ENCODE assay signal across 17 cellular contexts in genomic region chr4:182862921-182863320, GRCh38. TPM values are rescaled to one million over a fixed set of nuclear protein-coding genes. Genes with fewer than 3 reads are reported as not detected.
DNase-seq lines count a peak whose midpoint lies in the region; TF ChIP-seq lines count a peak whose summit lies in the region.
"Had no signal": no experiment of that assay in that cellular context is flagged by ENCODE, and none has a peak within 500 bp of the region (broad histone marks: within the 10 kb centered on the region; RNA-seq: fewer than 3 reads in every experiment).

No MANE protein-coding gene starts in this region.

- H3K27me3 ChIP-seq in neuronal stem cell (ENCODE audit: control insufficient read depth in 3 of 3, insufficient read depth in 3 of 3, low read depth in 1 of 3, low read length in 3 of 3) (no peaks in the 10 kb centered on the region), Peyer's patch (no peaks in the 10 kb centered on the region)
- H3K27me3 ChIP-seq: gastroesophageal sphincter, neutrophil had no signal

- no peak overlapping the region for H2BK5ac ChIP-seq in neuronal stem cell (ENCODE audit: low read length)

- peak overlapping the region; percentile 1 for H3K18ac ChIP-seq in neuronal stem cell (ENCODE audit: low read length)

- no peaks in the 10 kb centered on the region for H3K27me3 Mint-ChIP-seq in chondrocyte (ENCODE audit: low read depth)

- no peak overlapping the region for H4K8ac ChIP-seq in neuronal stem cell (ENCODE audit: low read depth, low read length)

- H2BK12ac ChIP-seq in neuronal stem cell (ENCODE audit: low read length) = no peak overlapping the region

- no peak overlapping the region for H3K4ac ChIP-seq in neuronal stem cell (ENCODE audit: low read length)

- H3K27ac Mint-ChIP-seq in chondrocyte (ENCODE audit: unreplicated experiment) = no peak overlapping the region

- peak overlapping the region in 1 of 2 donors; percentile 37 for H3K4me3 ChIP-seq in neuronal stem cell (ENCODE audit: low read length in 2 of 2)
- H3K4me3 ChIP-seq in Peyer's patch = no peak overlapping the region
- H3K4me3 ChIP-seq: gastroesophageal sphincter, GM12878 had no signal

- TF ChIP-seq CTCF in chondrocyte (IDR thresholded peaks at IDR 0.05) = no peak
- TF ChIP-seq CTCF in GM10266 (IDR thresholded peaks at IDR 0.05; ENCODE audit: control insufficient read depth, insufficient read depth, low read depth, missing control alignments) = no peak
- TF ChIP-seq CTCF in RWPE1 (conservative IDR thresholded peaks at IDR 0.05; ENCODE audit: low read depth) = no peak
- TF ChIP-seq CTCF in Peyer's patch (IDR thresholded peaks at IDR 0.05) = no peak

- H2AK5ac ChIP-seq in neuronal stem cell (ENCODE audit: low read depth, low read length) = peak overlapping the region; percentile 88

- no peak overlapping the region for H2BK120ac ChIP-seq in neuronal stem cell (ENCODE audit: low read depth, low read length)

- no peak overlapping the region for H2BK15ac ChIP-seq in neuronal stem cell (ENCODE audit: low read length)

- H3K27ac ChIP-seq in neuronal stem cell (replicated peaks; ENCODE audit: low read length) (no peak overlapping the region), RWPE1 (no peak overlapping the region), Peyer's patch (no peak overlapping the region)
- H3K27ac ChIP-seq: gastroesophageal sphincter, neutrophil had no signal

- POLR2A ChIA-PET in RWPE1 (lab: Yijun Ruan, JAX; ENCODE audit: low non-redundant PET) = no interaction called here

- no peak overlapping the region for H3K23ac ChIP-seq in neuronal stem cell (ENCODE audit: low read depth, low read length, poor library complexity)

- H3K9me3 Mint-ChIP-seq in chondrocyte (ENCODE audit: low read depth) = peaks cover 6% of the 10 kb centered on the region

- H3K4me1 ChIP-seq in neuronal stem cell (ENCODE audit: control insufficient read depth in 2 of 2, insufficient read depth in 1 of 2, low read depth in 1 of 2, low read length in 2 of 2) = peaks cover 6 to 13% of the 10 kb centered on the region in 2 donors
- H3K4me1 ChIP-seq in Peyer's patch = no peaks in the 10 kb centered on the region
- H3K4me1 ChIP-seq: gastroesophageal sphincter had no signal

- no peaks in the 10 kb centered on the region for H3K36me3 Mint-ChIP-seq in chondrocyte (ENCODE audit: low read depth)

- no peaks in the 10 kb centered on the region for H3K36me3 ChIP-seq in neuronal stem cell (replicated peaks in 1 of 2; ENCODE audit: control insufficient read depth in 2 of 2, insufficient read depth in 2 of 2, low read length in 2 of 2)
- H3K36me3 ChIP-seq in Peyer's patch = no peaks in the 10 kb centered on the region
- H3K36me3 ChIP-seq: gastroesophageal sphincter, neutrophil had no signal

- H3K4me1 Mint-ChIP-seq in chondrocyte (ENCODE audit: low read depth) = peaks cover 22% of the 10 kb centered on the region

- H3K14ac ChIP-seq in neuronal stem cell (ENCODE audit: low read length) = no peak overlapping the region

- H3K79me1 ChIP-seq in neuronal stem cell (ENCODE audit: low read depth, low read length) = no peaks in the 10 kb centered on the region

- TF ChIP-seq POLR2A in Peyer's patch (IDR thresholded peaks at IDR 0.05) = no peak

- H3K4me3 Mint-ChIP-seq in chondrocyte (ENCODE audit: unreplicated experiment) = no peak overlapping the region

- DNase-seq in DMS79 treated with DMSO at 0.1 percent for 48 hours (lab: John Stamatoyannopoulos, UW) = peak; percentile 68
- DNase-seq in NCI-H2107 treated with DMSO at 0.1 percent for 48 hours (lab: John Stamatoyannopoulos, UW; ENCODE audit: unreplicated experiment) = peak; percentile 66
- peak; percentile 59 for DNase-seq in chondrocyte (ENCODE audit: low spot score)
- DNase-seq in neuronal stem cell (ENCODE audit: low spot score) = no peak
- DNase-seq in GM10266 (ENCODE audit: extremely low spot score) = no peak
- DNase-seq in RWPE1 (ENCODE audit: low spot score) = no peak
- DNase-seq in mesenteric fat pad (ENCODE audit: low spot score) = no peak
- no peak for DNase-seq in Peyer's patch
- DNase-seq: activated CD4-positive, alpha-beta T cell treated with anti-CD3 and anti-CD28 coated beads for 48 hours; activated T-cell treated with anti-CD3 and anti-CD28 coated beads, Interleukin-2, amount 50 U/mL, for 48 hours; DND-41; kidney glomerular epithelial cell; PC-3; T-helper 1 cell had no signal

- no peak overlapping the region for H2AFZ ChIP-seq in neuronal stem cell (ENCODE audit: low read length)

- no CpG with 5 or more reads among the region's 12 CpGs for WGBS in neuronal stem cell (ENCODE audit: extremely low coverage in 2 of 2, insufficient read length in 2 of 2, insufficient replicate concordance in 1 of 2), 2 donors

- H4K91ac ChIP-seq in neuronal stem cell (ENCODE audit: low read depth, low read length, poor library complexity) = no peak overlapping the region

- CTCF ChIA-PET in RWPE1 (lab: Yijun Ruan, JAX) = no interaction called here

- H3K9me3 ChIP-seq in neuronal stem cell (replicated peaks in 1 of 2; ENCODE audit: control insufficient read depth in 2 of 2, insufficient read depth in 1 of 2, low read depth in 1 of 2, low read length in 2 of 2) (no peaks in the 10 kb centered on the region), Peyer's patch (no peaks in the 10 kb centered on the region)
- H3K9me3 ChIP-seq: neutrophil had no signal

- no peak overlapping the region for H3K4me2 ChIP-seq in neuronal stem cell (ENCODE audit: insufficient read depth, low read length, poor library complexity, severe bottlenecking)

- H3K9ac ChIP-seq in neuronal stem cell (ENCODE audit: low read depth, low read length, poor library complexity) = no peak overlapping the region

RNA-seq across cellular contexts. Expression of gene DCTD, which starts 54.3 kb away (rescaled TPM):
- total RNA-seq in chondrocyte (127 to 131 TPM (median 130 TPM) in 3 replicates), mesenteric fat pad (107 TPM), Peyer's patch (10 to 100 TPM; 21.7 to 42.1 (median 28.4) TPM)
- 95.6 TPM for polyA plus RNA-seq in neuronal stem cell (2013, experiment 1 of 2)
- polyA plus RNA-seq in neuronal stem cell (2013, experiment 2 of 2) = 95.4 TPM

Comparison
In these comparisons a context has a peak if more than half of its experiments do, and no peak if none do; other contexts are left out.
1. DNase-seq: peak in DMS79 treated with DMSO at 0.1 percent for 48 hours (single experiment), NCI-H2107 treated with DMSO at 0.1 percent for 48 hours (single experiment) and chondrocyte (single experiment); none in neuronal stem cell (single experiment), GM10266 (single experiment), RWPE1 (single experiment), mesenteric fat pad (single experiment) and Peyer's patch (0 of 3).